In the genomic region with DNA sequence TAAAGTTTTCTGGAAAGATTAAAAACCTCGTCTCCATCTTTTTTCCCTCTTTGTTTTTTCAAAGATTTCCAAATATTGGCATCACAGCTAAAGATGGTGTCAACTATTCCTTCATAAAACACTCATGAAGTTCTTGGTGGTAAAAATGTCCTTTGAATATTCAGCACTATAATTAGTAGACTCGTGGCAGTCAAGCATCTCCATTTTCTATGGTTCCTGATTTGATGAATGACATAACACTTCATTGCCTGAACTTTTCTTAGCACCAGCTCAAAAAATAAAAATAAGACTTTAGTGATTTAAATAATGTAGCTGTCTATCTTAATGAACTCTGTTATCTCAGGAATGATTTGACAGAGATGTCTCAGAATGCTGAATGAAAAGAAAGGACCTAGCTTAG, we compare ENCODE assay signal across 1 cellular context.
A peak's percentile ranks its signal among the peaks of the same experiment; 100 is the strongest.
TF ChIP-seq lines count a peak whose summit lies in the region.

No MANE protein-coding gene starts in this region.

TF ChIP-seq in HEK293, 187 proteins besides CTCF, POLR2A, EP300 and RAD21:
- TF ChIP-seq, protein P1, sequence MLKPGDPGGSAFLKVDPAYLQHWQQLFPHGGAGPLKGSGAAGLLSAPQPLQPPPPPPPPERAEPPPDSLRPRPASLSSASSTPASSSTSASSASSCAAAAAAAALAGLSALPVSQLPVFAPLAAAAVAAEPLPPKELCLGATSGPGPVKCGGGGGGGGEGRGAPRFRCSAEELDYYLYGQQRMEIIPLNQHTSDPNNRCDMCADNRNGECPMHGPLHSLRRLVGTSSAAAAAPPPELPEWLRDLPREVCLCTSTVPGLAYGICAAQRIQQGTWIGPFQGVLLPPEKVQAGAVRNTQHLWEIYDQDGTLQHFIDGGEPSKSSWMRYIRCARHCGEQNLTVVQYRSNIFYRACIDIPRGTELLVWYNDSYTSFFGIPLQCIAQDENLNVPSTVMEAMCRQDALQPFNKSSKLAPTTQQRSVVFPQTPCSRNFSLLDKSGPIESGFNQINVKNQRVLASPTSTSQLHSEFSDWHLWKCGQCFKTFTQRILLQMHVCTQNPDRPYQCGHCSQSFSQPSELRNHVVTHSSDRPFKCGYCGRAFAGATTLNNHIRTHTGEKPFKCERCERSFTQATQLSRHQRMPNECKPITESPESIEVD (tag by site-specific recombination; IDR thresholded peaks at IDR 0.05) = peak; percentile 66
- TF ChIP-seq ZBTB48 (tag by site-specific recombination; IDR thresholded peaks at IDR 0.05) = no peak
- peak; percentile 68 for TF ChIP-seq SP7 (tag by site-specific recombination; IDR thresholded peaks at IDR 0.05)
